Comparison of ENCODE assay signal across 23 cellular contexts in genomic region chr11:61914471-61915171, GRCh38. TPM values are rescaled to one million over a fixed set of nuclear protein-coding genes. Genes with fewer than 3 reads are reported as not detected.
DNase-seq lines count a peak whose midpoint lies in the region; ATAC-seq and TF ChIP-seq lines count a peak whose summit lies in the region.
"Had no signal": no experiment of that assay in that cellular context is flagged by ENCODE, and none has a peak within 500 bp of the region (broad histone marks: within the 10 kb centered on the region; RNA-seq: fewer than 3 reads in every experiment).

No MANE protein-coding gene starts in this region.

- H3K9me3 ChIP-seq in SK-N-SH, result no peaks in the 10 kb centered on the region
- H3K9me3 ChIP-seq in esophagus muscularis mucosa, result no peaks in the 10 kb centered on the region
- H3K9me3 ChIP-seq: BE2C, Caco-2, stomach, upper lobe of right lung had no signal

- TF ChIP-seq EP300 in SK-N-SH (IDR thresholded peaks at IDR 0.05; ENCODE audit: borderline replicate concordance in 1 of 2, low read depth in 1 of 2, low read length in 1 of 2) (no peak), esophagus muscularis mucosa (IDR thresholded peaks at IDR 0.05) (no peak)

- no peaks in the 10 kb centered on the region for H4K20me1 ChIP-seq in SK-N-SH (ENCODE audit: insufficient read depth)

- H3K4me3 ChIP-seq in SK-N-SH (ENCODE audit: low read depth in 2 of 2, low read length in 1 of 2) (no peak overlapping the region), fibroblast of the aortic adventitia (ENCODE audit: low read depth, low read length) (peak overlapping the region; percentile 9), esophagus muscularis mucosa (peak overlapping the region in 1 of 4 donors; percentile 79)
- H3K4me3 ChIP-seq: GM23338, upper lobe of right lung had no signal

- no peak overlapping the region for H3K27ac ChIP-seq in SK-N-SH (ENCODE audit: low read depth in 2 of 2, low read length in 1 of 2)
- H3K27ac ChIP-seq in substantia nigra (ENCODE audit: low read depth, low read length, poor library complexity, severe bottlenecking), result peak overlapping the region; percentile 10
- peak overlapping the region in 2 of 4 donors; percentile 13 to 34 for H3K27ac ChIP-seq in esophagus muscularis mucosa (replicated peaks in 1 of 4)
- H3K27ac ChIP-seq: 22Rv1, parathyroid adenoma, RWPE1, upper lobe of right lung had no signal

- H3K9me2 ChIP-seq in SK-N-SH, result no peaks in the 10 kb centered on the region

- TF ChIP-seq CTCF in SK-N-SH (IDR thresholded peaks at IDR 0.05) (no peak), fibroblast of the aortic adventitia (IDR thresholded peaks at IDR 0.05; ENCODE audit: insufficient read depth, low read length) (no peak), esophagus muscularis mucosa (IDR thresholded peaks at IDR 0.05) (no peak)

- peaks cover 0 to 17% of the 10 kb centered on the region in 2 experiments; a peak in 1 of 4 replicates for H3K4me1 ChIP-seq in SK-N-SH (ENCODE audit: control insufficient read depth in 1 of 2, insufficient read depth in 2 of 2, low read depth in 1 of 2, low read length in 1 of 2)
- H3K4me1 ChIP-seq in esophagus muscularis mucosa, result peaks cover 34 to 97% (median 89%) of the 10 kb centered on the region in 4 donors
- H3K4me1 ChIP-seq: BE2C, parathyroid adenoma had no signal

- H3K79me2 ChIP-seq in SK-N-SH (ENCODE audit: insufficient read depth), result no peaks in the 10 kb centered on the region
- H3K79me2 ChIP-seq: parathyroid adenoma had no signal

- no peak for ATAC-seq in SK-N-SH treated with all-trans-retinoic acid at 6 μM for 48 hours
- ATAC-seq: GM23338, upper lobe of right lung had no signal

- H3K27me3 ChIP-seq in SK-N-SH (ENCODE audit: insufficient read depth) (no peaks in the 10 kb centered on the region), esophagus muscularis mucosa (no peaks in the 10 kb centered on the region)
- H3K27me3 ChIP-seq: BE2C had no signal

- DNase-seq in SK-N-SH, result peak; percentile 14
- DNase-seq in fibroblast of the aortic adventitia (ENCODE audit: low read depth), result no peak
- no peak for DNase-seq in substantia nigra (lab: John Stamatoyannopoulos, UW)
- DNase-seq in AG20443 (ENCODE audit: low spot score), result no peak
- DNase-seq in esophagus muscularis mucosa (ENCODE audit: extremely low spot score), result no peak
- DNase-seq: activated naive CD8-positive, alpha-beta T cell treated with anti-CD3 and anti-CD28 coated beads, Interleukin-2, amount 10 ng/mL, durations not matched to agents 7 days and 5 days; BE2C; cortex of kidney; EL; hippocampal formation; NCI-H1105 treated with DMSO at 0.1 percent for 48 hours; NCI-H2107; NCI-H524; stomach; SW 1271 had no signal

- TF ChIP-seq POLR2A in esophagus muscularis mucosa (IDR thresholded peaks at IDR 0.05; ENCODE audit: low read depth), result no peak

- intact Hi-C loops in esophagus muscularis mucosa (cut with DNase I), result no loop called here

- 97% methylated on average over 5 of the region's 7 CpGs for WGBS in SK-N-SH (ENCODE audit: low lambda C conversion rate)
- 89% methylated on average over 4 of the region's 7 CpGs for WGBS in esophagus muscularis mucosa

- H3K9ac ChIP-seq in SK-N-SH, result no peak overlapping the region
- H3K9ac ChIP-seq: parathyroid adenoma had no signal

- no peak overlapping the region for H3K4me2 ChIP-seq in SK-N-SH
- H3K4me2 ChIP-seq: GM23338 had no signal

- no peak overlapping the region for H2AFZ ChIP-seq in SK-N-SH (ENCODE audit: low read depth)
- H2AFZ ChIP-seq: GM23338, parathyroid adenoma had no signal

- POLR2A ChIA-PET in SK-N-SH (lab: Yijun Ruan, JAX), result interaction anchor here (0.6 kb wide), 1 partner anchor 54 kb away, joined by 3 read pairs; no protein-coding TSS in a partner anchor

- no peaks in the 10 kb centered on the region for H3F3A ChIP-seq in SK-N-SH (replicated peaks; ENCODE audit: insufficient read depth)

- CTCF ChIA-PET in SK-N-SH (lab: Yijun Ruan, JAX), result interaction anchor here (1.3 to 5.9 kb wide), 4 partner anchors 10 to 194 kb away, joined by 3 to 85 read pairs (median 6); no protein-coding TSS in a partner anchor

- TF ChIP-seq RAD21 in SK-N-SH (IDR thresholded peaks at IDR 0.05; ENCODE audit: low read length), result no peak

- no peaks in the 10 kb centered on the region for H3K36me3 ChIP-seq in SK-N-SH (replicated peaks in 1 of 2; ENCODE audit: control insufficient read depth in 1 of 2, insufficient read depth in 2 of 2, low read length in 1 of 2)
- no peaks in the 10 kb centered on the region for H3K36me3 ChIP-seq in esophagus muscularis mucosa
- H3K36me3 ChIP-seq: BE2C, stomach, upper lobe of right lung had no signal

TF ChIP-seq in SK-N-SH, 30 proteins besides CTCF, POLR2A, EP300 and RAD21 (continues in another document):
- no peak for TF ChIP-seq USF1 (IDR thresholded peaks at IDR 0.05; ENCODE audit: borderline replicate concordance, low read depth)
- TF ChIP-seq PBX3 (IDR thresholded peaks at IDR 0.05), result no peak
- no peak for TF ChIP-seq FOSL2 (IDR thresholded peaks at IDR 0.05; ENCODE audit: borderline replicate concordance, low read depth)
- TF ChIP-seq NFIC (IDR thresholded peaks at IDR 0.05; ENCODE audit: borderline replicate concordance), result no peak
- TF ChIP-seq GABPA (IDR thresholded peaks at IDR 0.05; ENCODE audit: low read depth), result no peak
- no peak for TF ChIP-seq FOXJ3 (CRISPR knock-in tag; IDR thresholded peaks at IDR 0.05)

TF ChIP-seq in SK-N-SH treated with all-trans-retinoic acid at 6 μM for 48 hours, 23 proteins besides CTCF, POLR2A, EP300 and RAD21:
- no peak for TF ChIP-seq PPARA (CRISPR knock-in tag; IDR thresholded peaks at IDR 0.05; ENCODE audit: borderline replicate concordance)
- no peak for TF ChIP-seq TCF4 (CRISPR knock-in tag; IDR thresholded peaks at IDR 0.05; ENCODE audit: borderline replicate concordance)
- TF ChIP-seq CSDC2 (CRISPR knock-in tag; IDR thresholded peaks at IDR 0.05), result no peak
- TF ChIP-seq OSR1 (CRISPR knock-in tag; IDR thresholded peaks at IDR 0.05), result no peak
- TF ChIP-seq TOX (CRISPR knock-in tag; IDR thresholded peaks at IDR 0.05; ENCODE audit: borderline replicate concordance), result no peak
- TF ChIP-seq GLIS3 (CRISPR knock-in tag; IDR thresholded peaks at IDR 0.05), result no peak
- no peak for TF ChIP-seq CSRNP3 (CRISPR knock-in tag; IDR thresholded peaks at IDR 0.05)
- no peak for TF ChIP-seq BACH2 (CRISPR knock-in tag; IDR thresholded peaks at IDR 0.05; ENCODE audit: borderline replicate concordance)
- TF ChIP-seq ZNF565 (CRISPR knock-in tag; conservative IDR thresholded peaks at IDR 0.05; ENCODE audit: low read depth), result no peak
- no peak for TF ChIP-seq ZFP3 (CRISPR knock-in tag; IDR thresholded peaks at IDR 0.05)
- no peak for TF ChIP-seq RARB (CRISPR knock-in tag; IDR thresholded peaks at IDR 0.05)
- no peak for TF ChIP-seq CREB5 (CRISPR knock-in tag; IDR thresholded peaks at IDR 0.05; ENCODE audit: low read depth)
- TF ChIP-seq ZC3H10 (CRISPR knock-in tag; IDR thresholded peaks at IDR 0.05), result no peak

RNA-seq across cellular contexts. Expression of gene RAB3IL1, which starts 2.7 kb away (rescaled TPM):
- polyA plus RNA-seq in SK-N-SH (2012; rRNA removed), result 9.8 and 10.2 TPM in 2 replicates
- polyA plus RNA-seq in SK-N-SH (2012; cell fraction: cytosol; rRNA removed), result 4.8 and 7.2 TPM in 2 replicates
- polyA plus RNA-seq in SK-N-SH (2012; cell fraction: nucleus; rRNA removed), result 14.6 and 16.0 TPM in 2 replicates
- total RNA-seq in fibroblast of the aortic adventitia (ENCODE audit: low replicate concordance) (17.1 and 50.7 TPM in 2 replicates), esophagus muscularis mucosa (10 to 100 TPM; 14.0 to 31.5 (median 14.2) TPM)

RNA-seq across cellular contexts. Expression of gene FADS3, which starts 23.3 kb away (rescaled TPM):
- polyA plus RNA-seq in SK-N-SH (2012; rRNA removed), result 93.3 and 116 TPM in 2 replicates
- polyA plus RNA-seq in SK-N-SH (2012; cell fraction: cytosol; rRNA removed), result 20.9 and 32.5 TPM in 2 replicates
- 761 and 764 TPM in 2 replicates for polyA plus RNA-seq in SK-N-SH (2012; cell fraction: nucleus; rRNA removed)
- total RNA-seq in fibroblast of the aortic adventitia (ENCODE audit: low replicate concordance) (22.1 and 35.9 TPM in 2 replicates), esophagus muscularis mucosa (100 to 1,000 TPM in 1 of 4 donors, 10 to 100 TPM in 3; 42.4 to 103 (median 57.8) TPM)

RNA-seq across cellular contexts. Expression of gene BEST1, which starts 35.5 kb away (rescaled TPM):
- polyA plus RNA-seq in SK-N-SH (2012; rRNA removed), result 0.30 and 0.47 TPM in 2 replicates
- 0.12 and 0.13 TPM in 2 replicates for polyA plus RNA-seq in SK-N-SH (2012; cell fraction: cytosol; rRNA removed)
- polyA plus RNA-seq in SK-N-SH (2012; cell fraction: nucleus; rRNA removed), result 2.0 and 2.8 TPM in 2 replicates
- 3.1 and 3.4 TPM in 2 replicates for total RNA-seq in fibroblast of the aortic adventitia (ENCODE audit: low replicate concordance)
- total RNA-seq in esophagus muscularis mucosa, result 1 to 10 TPM; 2.2 to 5.0 (median 4.3) TPM
- total RNA-seq: activated T-helper 1 cell treated with anti-CD3 and anti-CD28 coated beads, Interleukin-12 subunit alpha, Interleukin-12 subunit beta, Interleukin-2, Interleukin-4 antibody, amounts not matched to agents 30 ng/mL and 10 ng/mL and 1 ng/mL, durations not matched to agents 14 hours and 24 hours and 36 hours had no signal

RNA-seq across cellular contexts. Expression of gene FTH1, which starts 52.8 kb away (rescaled TPM):
- 879 and 1,229 TPM in 2 replicates for polyA plus RNA-seq in SK-N-SH (2012; rRNA removed)
- polyA plus RNA-seq in SK-N-SH (2012; cell fraction: cytosol; rRNA removed), result 2,322 and 2,767 TPM in 2 replicates
- polyA plus RNA-seq in SK-N-SH (2012; cell fraction: nucleus; rRNA removed), result 269 and 354 TPM in 2 replicates
- total RNA-seq in fibroblast of the aortic adventitia (ENCODE audit: low replicate concordance) (1,813 and 2,631 TPM in 2 replicates), esophagus muscularis mucosa (1,000 to 10,000 TPM; 1,795 to 3,027 (median 2,719) TPM)
